24 cellular contexts compared by ENCODE assay signal in the genomic region with DNA sequence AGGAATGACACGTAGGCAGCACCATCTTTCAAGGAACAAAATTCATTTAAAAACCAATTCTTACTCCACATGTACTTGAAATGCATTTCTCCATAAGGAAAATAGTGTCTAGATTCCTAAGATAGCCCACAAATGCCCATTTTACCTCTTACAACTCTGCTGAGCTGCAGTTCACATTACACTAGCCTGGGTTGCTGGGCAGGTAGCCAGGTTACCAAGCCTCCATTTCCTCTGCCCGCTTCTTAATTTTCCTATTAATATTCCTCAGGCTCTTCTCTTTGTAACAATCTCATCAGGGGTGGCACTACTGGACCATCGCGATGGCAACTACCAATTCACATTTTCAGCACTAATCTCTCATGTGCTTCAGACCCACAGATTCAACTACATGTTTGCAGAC. TPM values are rescaled to one million over a fixed set of nuclear protein-coding genes. Genes with fewer than 3 reads are reported as not detected.
DNase-seq lines count a peak whose midpoint lies in the region; ATAC-seq, FAIRE-seq and TF ChIP-seq lines count a peak whose summit lies in the region.
"Had no signal": no experiment of that assay in that cellular context is flagged by ENCODE, and none has a peak within 500 bp of the region (broad histone marks: within the 10 kb centered on the region; RNA-seq: fewer than 3 reads in every experiment).

No MANE protein-coding gene starts in this region.

- intact Hi-C loops in MCF 10A (cut with micrococcal nuclease), result no loop called here
- intact Hi-C loops in mammary epithelial cell (cut with micrococcal nuclease), result no loop called here
- intact Hi-C loops in endothelial cell of umbilical vein (cut with micrococcal nuclease), result no loop called here
- intact Hi-C loops in Caco-2 (cut with micrococcal nuclease; ENCODE audit: unreplicated experiment), result no loop called here

- POLR2A ChIA-PET in MCF 10A (lab: Yijun Ruan, JAX) (interaction anchor here (1.3 to 2.1 kb wide), 2 partner anchors 98 to 118 kb away, joined by 4 to 11 read pairs; no protein-coding TSS in a partner anchor), endothelial cell of umbilical vein (lab: Charles Lee) (no interaction called here), Caco-2 (lab: Charles Lee) (interaction anchor here (0.7 kb wide), 1 partner anchor 154 kb away, joined by 4 read pairs; no protein-coding TSS in a partner anchor)

- dilution Hi-C loops in mammary epithelial cell (cut with HindIII; ENCODE audit: low sequenced_read_pairs) (loop anchor here (5.0 kb wide), 2 partner anchors 46 to 81 kb away; no protein-coding TSS in a partner anchor), endothelial cell of umbilical vein (cut with MboI; ENCODE audit: extremely low pct_ligation_motif_present, low sequenced_read_pairs) (no loop called here)

- no TSS peak for BruUV-seq in MCF 10A (replicated peaks; lab: Mats Ljungman, UMichigan)
- no TSS peak for BruUV-seq in mammary epithelial cell (replicated peaks; lab: Mats Ljungman, UMichigan)
- no TSS peak for BruUV-seq in endothelial cell of umbilical vein (replicated peaks; lab: Mats Ljungman, UMichigan)
- BruUV-seq in Caco-2 (replicated peaks; lab: Mats Ljungman, UMichigan), result no TSS peak

- TF ChIP-seq CTCF in MCF 10A (IDR thresholded peaks at IDR 0.05; ENCODE audit: unreplicated experiment) (no peak), mammary epithelial cell (conservative IDR thresholded peaks at IDR 0.05 in 1 of 2, IDR thresholded peaks at IDR 0.05 in 1 of 2; ENCODE audit: extremely low read depth in 1 of 2, insufficient read depth in 1 of 2, low read depth in 1 of 2, low read length in 2 of 2) (no peak), endothelial cell of umbilical vein (IDR thresholded peaks at IDR 0.05; ENCODE audit: extremely low read depth in 1 of 2, insufficient read depth in 1 of 2, low read depth in 1 of 2, low read length in 2 of 2) (no peak), smooth muscle cell (IDR thresholded peaks at IDR 0.05; ENCODE audit: borderline replicate concordance, insufficient read depth, poor library complexity, severe bottlenecking) (no peak), Caco-2 (IDR thresholded peaks at IDR 0.05; ENCODE audit: insufficient read depth in 1 of 2, low read depth in 1 of 2, low read length in 1 of 2, severe bottlenecking in 1 of 2, unreplicated experiment in 1 of 2) (no peak)

- H3K4me3 Mint-ChIP-seq in MCF 10A (ENCODE audit: unreplicated experiment) (no peak overlapping the region), Caco-2 (ENCODE audit: unreplicated experiment) (no peak overlapping the region)
- H3K4me3 Mint-ChIP-seq: neural crest cell; T-helper 2 cell treated with Interferon-gamma antibody and Interleukin-4, amounts not matched to agents 5 μg/mL and 100 μg/mL, for 36 hours had no signal

- in situ Hi-C loops in mammary epithelial cell (cut with MboI; ENCODE audit: low sequenced_read_pairs in 2 of 2), result no loop called here

- H3K36me3 ChIP-seq in mammary epithelial cell (ENCODE audit: insufficient read depth, low read length), result no peaks in the 10 kb centered on the region
- peaks cover 0 to 3% of the 10 kb centered on the region in 2 experiments for H3K36me3 ChIP-seq in endothelial cell of umbilical vein (ENCODE audit: control insufficient read depth in 2 of 2, extremely low read depth in 1 of 2, insufficient read depth in 2 of 2, low read length in 2 of 2)
- H3K36me3 ChIP-seq in smooth muscle cell (ENCODE audit: low read depth), result no peaks in the 10 kb centered on the region
- H3K36me3 ChIP-seq in Caco-2 (ENCODE audit: control insufficient read depth, insufficient read depth, low read length), result peaks cover 2% of the 10 kb centered on the region; the same call in 1 of the 2 replicates
- peaks cover 0 to 2% of the 10 kb centered on the region in 2 donors for H3K36me3 ChIP-seq in small intestine (ENCODE audit: control insufficient read depth in 2 of 2, insufficient read depth in 2 of 2, low read length in 2 of 2)
- H3K36me3 ChIP-seq: breast epithelium, upper lobe of right lung had no signal

- H4K20me1 ChIP-seq in mammary epithelial cell (ENCODE audit: insufficient read depth, low read length) (peaks cover 10% of the 10 kb centered on the region), endothelial cell of umbilical vein (replicated peaks; ENCODE audit: control insufficient read depth, extremely low read depth, insufficient read depth, low read length) (no peaks in the 10 kb centered on the region), smooth muscle cell (ENCODE audit: low read depth) (peaks cover 56% of the 10 kb centered on the region)

- ATAC-seq in GM18519 (IDR thresholded peaks at IDR 0.05; ENCODE audit: low FRiP score, unreplicated experiment), result no peak
- ATAC-seq: upper lobe of right lung had no signal

- H3K27ac ChIP-seq in mammary epithelial cell (ENCODE audit: insufficient read depth, low read depth, low read length), result no peak overlapping the region
- H3K27ac ChIP-seq in endothelial cell of umbilical vein (ENCODE audit: insufficient read depth, low read depth, low read length), result no peak overlapping the region
- H3K27ac ChIP-seq in smooth muscle cell (ENCODE audit: low read depth), result peak overlapping the region; percentile 27
- H3K27ac ChIP-seq in small intestine (ENCODE audit: low read depth in 1 of 2, low read length in 1 of 2), result no peak overlapping the region
- H3K27ac ChIP-seq: breast epithelium, C4-2B, upper lobe of right lung had no signal

- H3K4me3 ChIP-seq in mammary epithelial cell (replicated peaks in 1 of 3; ENCODE audit: insufficient read depth in 1 of 3, low read depth in 2 of 3, low read length in 3 of 3) (no peak overlapping the region), endothelial cell of umbilical vein (replicated peaks in 1 of 3; ENCODE audit: insufficient read depth in 1 of 3, low read depth in 1 of 3, low read length in 3 of 3) (no peak overlapping the region), smooth muscle cell (no peak overlapping the region), Caco-2 (ENCODE audit: low read depth, low read length) (no peak overlapping the region), small intestine (ENCODE audit: low read depth in 1 of 2, low read length in 2 of 2) (no peak overlapping the region)
- H3K4me3 ChIP-seq: breast epithelium, HAP-1, mucosa of descending colon, upper lobe of right lung had no signal

- 96% methylated on average over 4 of the region's 4 CpGs for WGBS in mammary epithelial cell (ENCODE audit: low coverage, missing lambda C conversion rate)
- WGBS in smooth muscle cell (ENCODE audit: low lambda C conversion rate), result 92% methylated on average over 4 of the region's 4 CpGs
- 82 to 90% (median 86%) methylated on average over 4 of the region's 4 CpGs for WGBS in small intestine, 3 donors

- H3K9me3 ChIP-seq in mammary epithelial cell (replicated peaks; ENCODE audit: insufficient read depth, low read length) (no peaks in the 10 kb centered on the region), endothelial cell of umbilical vein (replicated peaks; ENCODE audit: control insufficient read depth, insufficient read depth, low read length) (no peaks in the 10 kb centered on the region), smooth muscle cell (replicated peaks; ENCODE audit: low read depth) (no peaks in the 10 kb centered on the region), Caco-2 (no peaks in the 10 kb centered on the region), small intestine (ENCODE audit: control insufficient read depth, low read depth) (no peaks in the 10 kb centered on the region)
- H3K9me3 ChIP-seq: breast epithelium, HAP-1, mucosa of descending colon, upper lobe of right lung had no signal

- H3K27ac Mint-ChIP-seq in MCF 10A (ENCODE audit: low read depth, unreplicated experiment) (no peak overlapping the region), Caco-2 (ENCODE audit: unreplicated experiment) (no peak overlapping the region)
- H3K27ac Mint-ChIP-seq: T-helper 2 cell treated with Interferon-gamma antibody and Interleukin-4, amounts not matched to agents 5 μg/mL and 100 μg/mL, for 36 hours had no signal

- H3K27me3 ChIP-seq in mammary epithelial cell (ENCODE audit: insufficient read depth, low read length) (no peaks in the 10 kb centered on the region), endothelial cell of umbilical vein (ENCODE audit: control insufficient read depth in 2 of 2, insufficient read depth in 2 of 2, low read length in 2 of 2) (no peaks in the 10 kb centered on the region), smooth muscle cell (ENCODE audit: low read depth) (no peaks in the 10 kb centered on the region), Caco-2 (replicated peaks; ENCODE audit: control insufficient read depth, insufficient read depth, low read length) (no peaks in the 10 kb centered on the region), small intestine (ENCODE audit: control insufficient read depth in 2 of 2, insufficient read depth in 2 of 2, low read length in 2 of 2) (no peaks in the 10 kb centered on the region)
- H3K27me3 ChIP-seq: breast epithelium, upper lobe of right lung had no signal

- no peaks in the 10 kb centered on the region for H3K27me3 Mint-ChIP-seq in MCF 10A (ENCODE audit: insufficient read depth, unreplicated experiment)
- H3K27me3 Mint-ChIP-seq in Caco-2 (ENCODE audit: insufficient read depth, unreplicated experiment), result no peaks in the 10 kb centered on the region

- CTCF ChIA-PET in MCF 10A (lab: Yijun Ruan, JAX), result interaction anchor here (1.2 to 8.6 kb wide), 2 partner anchors 10 to 119 kb away, joined by 9 to 160 read pairs; no protein-coding TSS in a partner anchor
- CTCF ChIA-PET in mammary epithelial cell (lab: Charles Lee; ENCODE audit: low non-redundant PET), result no interaction called here
- CTCF ChIA-PET in endothelial cell of umbilical vein (lab: Charles Lee), result interaction anchor here (0.9 to 9.1 kb wide), 2 partner anchors 98 to 119 kb away, joined by 6 to 210 read pairs; no protein-coding TSS in a partner anchor
- CTCF ChIA-PET in Caco-2 (lab: Charles Lee), result no interaction called here

- no peak overlapping the region for H3K4me2 ChIP-seq in mammary epithelial cell (ENCODE audit: insufficient read depth, low read depth, low read length)
- no peak overlapping the region for H3K4me2 ChIP-seq in endothelial cell of umbilical vein (ENCODE audit: insufficient read depth, low read length)
- H3K4me2 ChIP-seq in smooth muscle cell, result no peak overlapping the region

- no peaks in the 10 kb centered on the region for H3K9me1 ChIP-seq in endothelial cell of umbilical vein (replicated peaks; ENCODE audit: control insufficient read depth, extremely low read depth, insufficient read depth, low read length)

- TF ChIP-seq POLR2A in endothelial cell of umbilical vein (IDR thresholded peaks at IDR 0.05; ENCODE audit: low read depth, low read length), result no peak

- H3K9ac ChIP-seq in mammary epithelial cell (ENCODE audit: insufficient read depth, low read length) (no peak overlapping the region), endothelial cell of umbilical vein (replicated peaks; ENCODE audit: extremely low read depth, insufficient read depth, low read length) (no peak overlapping the region), smooth muscle cell (ENCODE audit: low read depth) (no peak overlapping the region)

- H3K79me2 ChIP-seq in mammary epithelial cell (ENCODE audit: insufficient read depth, low read length), result peaks cover 97% of the 10 kb centered on the region
- peaks cover 85% of the 10 kb centered on the region for H3K79me2 ChIP-seq in endothelial cell of umbilical vein (ENCODE audit: control insufficient read depth, insufficient read depth, low read length)
- H3K79me2 ChIP-seq in smooth muscle cell (ENCODE audit: low read depth), result peaks cover 98% of the 10 kb centered on the region

- DNase-seq in MCF 10A (ENCODE audit: unreplicated experiment) (peak; percentile 16), mammary epithelial cell (no peak), NCI-H1105 treated with DMSO at 0.1 percent for 48 hours (lab: John Stamatoyannopoulos, UW) (peak; percentile 57), endothelial cell of umbilical vein (ENCODE audit: low read depth, low spot score) (peak; percentile 47), smooth muscle cell (lab: John Stamatoyannopoulos, UW; ENCODE audit: unreplicated experiment) (no peak), Caco-2 (no peak), small intestine (no peak)
- DNase-seq: activated CD4-positive, alpha-beta T cell treated with anti-CD3 and anti-CD28 coated beads, Interleukin-2, amount 50 U/mL, for 48 hours; cortex of kidney; GF-D8; glutamatergic neuron; NCI-H187 treated with DMSO at 0.1 percent for 48 hours; NCI-H510A treated with DMSO at 0.1 percent for 48 hours; RPMI8226; upper lobe of right lung had no signal

- no peak overlapping the region for H2AFZ ChIP-seq in mammary epithelial cell (ENCODE audit: low read depth, low read length)
- no peak overlapping the region for H2AFZ ChIP-seq in endothelial cell of umbilical vein (ENCODE audit: low read depth, low read length)
- H2AFZ ChIP-seq in smooth muscle cell (ENCODE audit: low read depth), result no peak overlapping the region

- no peak for FAIRE-seq in endothelial cell of umbilical vein (lab: Jason Lieb, UNC)
- no peak for FAIRE-seq in small intestine (lab: Jason Lieb, UNC)
- FAIRE-seq: D721Med, endometrium had no signal

- H3K9me3 Mint-ChIP-seq in MCF 10A (ENCODE audit: unreplicated experiment) (no peaks in the 10 kb centered on the region), Caco-2 (ENCODE audit: unreplicated experiment) (no peaks in the 10 kb centered on the region)
- H3K9me3 Mint-ChIP-seq: neural crest cell; T-helper 2 cell treated with Interferon-gamma antibody and Interleukin-4, amounts not matched to agents 5 μg/mL and 100 μg/mL, for 36 hours had no signal

- peaks cover 29% of the 10 kb centered on the region for H3K4me1 Mint-ChIP-seq in MCF 10A (ENCODE audit: insufficient read depth, unreplicated experiment)
- H3K4me1 Mint-ChIP-seq in Caco-2 (ENCODE audit: low read depth, unreplicated experiment), result no peaks in the 10 kb centered on the region

- H3K36me3 Mint-ChIP-seq in MCF 10A (ENCODE audit: insufficient read depth, unreplicated experiment), result no peaks in the 10 kb centered on the region
- H3K36me3 Mint-ChIP-seq in Caco-2 (ENCODE audit: insufficient read depth, unreplicated experiment), result peaks cover 11% of the 10 kb centered on the region

- H3K4me1 ChIP-seq in mammary epithelial cell (ENCODE audit: insufficient read depth, low read length) (peaks cover 11% of the 10 kb centered on the region), endothelial cell of umbilical vein (ENCODE audit: control insufficient read depth, extremely low read depth, insufficient read depth, low read length) (no peaks in the 10 kb centered on the region), smooth muscle cell (ENCODE audit: low read depth) (peaks cover 3% of the 10 kb centered on the region), Caco-2 (peaks cover 23% of the 10 kb centered on the region), small intestine (ENCODE audit: control insufficient read depth in 2 of 2, insufficient read depth in 1 of 2, low read depth in 1 of 2, low read length in 1 of 2) (peaks cover 6 to 16% of the 10 kb centered on the region in 2 donors)
- H3K4me1 ChIP-seq: breast epithelium had no signal

- H3F3A ChIP-seq in smooth muscle cell (ENCODE audit: low read depth), result peaks cover 4% of the 10 kb centered on the region

RNA-seq across cellular contexts. Expression of a gene that starts 10.8 kb away (rescaled TPM):
- 119 and 125 TPM in 2 replicates for total RNA-seq in MCF 10A (2022)
- 100 to 1,000 TPM; 151 to 226 TPM for total RNA-seq in mammary epithelial cell
- 65.5 TPM for polyA plus RNA-seq in mammary epithelial cell
- 76.2 TPM for polyA minus RNA-seq in mammary epithelial cell
- 56.8 and 59.0 TPM in 2 replicates for total RNA-seq in endothelial cell of umbilical vein
- 10.4 and 12.0 TPM in 2 replicates for polyA plus RNA-seq in endothelial cell of umbilical vein
- polyA plus RNA-seq in endothelial cell of umbilical vein (2011; cell fraction: cytosol; rRNA removed), result 14.0 and 14.8 TPM in 2 replicates
- polyA plus RNA-seq in endothelial cell of umbilical vein (2011; cell fraction: nucleus; rRNA removed), result 31.6 and 47.8 TPM in 2 replicates
- 23.3 and 38.7 TPM in 2 replicates for polyA plus RNA-seq in endothelial cell of umbilical vein (2012)
- 47.0 and 56.5 TPM in 2 replicates for polyA minus RNA-seq in endothelial cell of umbilical vein
- 84.8 TPM for polyA minus RNA-seq in endothelial cell of umbilical vein (2011; cell fraction: cytosol; rRNA and poly(A)+ RNA removed)
- polyA minus RNA-seq in endothelial cell of umbilical vein (2011; cell fraction: nucleus; rRNA and poly(A)+ RNA removed), result 70.9 and 131 TPM in 2 replicates
- 65.3 and 128 TPM in 2 replicates for total RNA-seq in smooth muscle cell
- 13.0 and 13.5 TPM in 2 replicates for polyA plus RNA-seq in smooth muscle cell
- total RNA-seq in Caco-2 (2022), result 181 and 183 TPM in 2 replicates
- 10 to 100 TPM in 2 of 3 donors, 1 to 10 TPM in 1; 8.1 to 17.2 (median 10.5) TPM for polyA plus RNA-seq in small intestine

Comparison
In these comparisons a context has a peak if more than half of its experiments do, and no peak if none do; other contexts are left out.
1. DNase-seq: peak in MCF 10A (single experiment), NCI-H1105 treated with DMSO at 0.1 percent for 48 hours (single experiment) and endothelial cell of umbilical vein (single experiment); none in mammary epithelial cell (single experiment), smooth muscle cell (single experiment), Caco-2 (0 of 2) and small intestine (single experiment).
2. CTCF ChIA-PET loops: an anchor here in MCF 10A (1.2 to 8.6 kb wide) and endothelial cell of umbilical vein (0.9 to 9.1 kb wide); none called in mammary epithelial cell and Caco-2.